ENCODE assay signal across 36 cellular contexts in the genomic region with DNA sequence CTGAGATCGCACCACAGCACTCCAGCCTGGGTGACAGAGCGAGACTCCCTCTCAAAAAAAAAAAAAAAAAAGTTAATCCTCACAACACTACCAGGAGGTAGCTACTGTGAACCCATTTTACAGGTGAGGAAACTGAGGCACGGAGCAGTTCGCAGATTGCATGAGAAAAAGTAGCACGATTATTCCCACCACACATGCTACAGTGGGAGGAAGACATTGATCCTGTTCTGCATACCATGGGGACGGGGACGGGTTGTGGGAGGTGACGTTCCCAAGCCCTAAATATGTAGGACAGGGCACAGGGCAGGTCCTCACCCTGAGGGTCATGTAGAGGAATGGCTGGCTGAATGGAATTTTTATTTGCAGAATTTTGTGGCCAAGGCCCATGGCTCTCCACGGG. TPM values are rescaled to one million over a fixed set of nuclear protein-coding genes. Genes with fewer than 3 reads are reported as not detected.
"Had no signal": no experiment of that assay in that cellular context is flagged by ENCODE, and none has a peak within 500 bp of the region (broad histone marks: within the 10 kb centered on the region; RNA-seq: fewer than 3 reads in every experiment).

No MANE protein-coding gene starts in this region.

- H3K9me3 ChIP-seq: Peyer's patch, SJSA1, SK-N-SH had no signal

- H3K36me3 ChIP-seq: brain microvascular endothelial cell, Peyer's patch, SJSA1 had no signal

- ATAC-seq: activated CD8-positive, alpha-beta memory T cell treated with anti-CD3 and anti-CD28 coated beads, Interleukin-2, amount 10 ng/mL, durations not matched to agents 7 days and 5 days; activated T-cell treated with anti-CD3 and anti-CD28 coated beads, Interleukin-2, amount 50 U/mL, for 72 hours; activated T-helper 17 cell treated with anti-CD3 and anti-CD28 coated beads, Interleukin-2, amount 50 U/mL, for 72 hours; PC-3; T-cell; T-helper 17 cell had no signal

- H3K4me1 ChIP-seq: SJSA1 had no signal

- H3K4me3 ChIP-seq: Peyer's patch, SJSA1 had no signal

- H3K9me3 Mint-ChIP-seq: activated CD4-positive, alpha-beta memory T cell treated with anti-CD3 and anti-CD28 coated beads, Interleukin-2, amount 10 ng/mL, durations not matched to agents 7 days and 5 days; activated T-helper 17 cell treated with anti-CD3 and anti-CD28 coated beads, Interleukin-2, amount 50 U/mL, for 72 hours; T-cell had no signal

- H3K4me3 Mint-ChIP-seq: activated CD4-positive, alpha-beta memory T cell treated with anti-CD3 and anti-CD28 coated beads, Interleukin-2, amount 10 ng/mL, durations not matched to agents 7 days and 5 days; activated CD8-positive, alpha-beta memory T cell treated with anti-CD3 and anti-CD28 coated beads, Interleukin-2, amount 10 ng/mL, durations not matched to agents 7 days and 5 days; activated naive CD8-positive, alpha-beta T cell treated with anti-CD3 and anti-CD28 coated beads for 36 hours; activated T-cell treated with anti-CD3 and anti-CD28 coated beads, Interleukin-2, amount 50 U/mL, for 72 hours; activated T-helper 17 cell treated with anti-CD3 and anti-CD28 coated beads, Interleukin-2, amount 50 U/mL, for 72 hours; T-cell; T-helper 17 cell had no signal

- H3K4me2 ChIP-seq: SK-N-SH had no signal

- DNase-seq: activated CD4-positive, alpha-beta memory T cell treated with anti-CD3 and anti-CD28 coated beads, Interleukin-2, amount 10 ng/mL, durations not matched to agents 7 days and 5 days; activated CD4-positive, alpha-beta T cell treated with anti-CD3 and anti-CD28 coated beads for 1 hour; activated CD4-positive, alpha-beta T cell treated with anti-CD3 and anti-CD28 coated beads for 48 hours; activated CD4-positive, CD25-positive, alpha-beta regulatory T cell; activated CD8-positive, alpha-beta memory T cell treated with anti-CD3 and anti-CD28 coated beads for 24 hours; activated CD8-positive, alpha-beta memory T cell treated with anti-CD3 and anti-CD28 coated beads, Interleukin-2, amount 10 ng/mL, durations not matched to agents 7 days and 5 days; activated effector memory CD4-positive, alpha-beta T cell treated with anti-CD3 and anti-CD28 coated beads, Interleukin-2, amount 50 U/mL, for 16 hours; activated naive CD4-positive, alpha-beta T cell; activated naive CD4-positive, alpha-beta T cell treated with anti-CD3 and anti-CD28 coated beads, Interleukin-2, amount 50 U/mL, for 16 hours; activated naive CD8-positive, alpha-beta T cell treated with anti-CD3 and anti-CD28 coated beads for 36 hours; activated T-cell treated with anti-CD3 and anti-CD28 coated beads, Interleukin-2, amount 50 U/mL, for 1 hour; activated T-cell treated with anti-CD3 and anti-CD28 coated beads, Interleukin-2, amount 50 U/mL, for 72 hours; amniotic stem cell; aorta; brain microvascular endothelial cell; central memory CD4-positive, alpha-beta T cell; MM.1S; NCI-H1092; NCI-H1436 treated with DMSO at 0.1 percent for 48 hours; NCI-H1694 treated with DMSO at 0.1 percent for 48 hours; NCI-H2029; NCI-H345; NCI-H524 treated with DMSO at 0.1 percent for 48 hours; PC-3; Peyer's patch; RPMI8226; SHP77 treated with DMSO at 0.1 percent for 48 hours; SK-N-SH; T-cell; T-helper 17 cell had no signal

- H3K9ac ChIP-seq: SK-N-SH had no signal

- H3K27ac Mint-ChIP-seq: activated CD4-positive, alpha-beta memory T cell treated with anti-CD3 and anti-CD28 coated beads, Interleukin-2, amount 10 ng/mL, durations not matched to agents 7 days and 5 days; activated CD8-positive, alpha-beta memory T cell treated with anti-CD3 and anti-CD28 coated beads, Interleukin-2, amount 10 ng/mL, durations not matched to agents 7 days and 5 days; activated naive CD8-positive, alpha-beta T cell treated with anti-CD3 and anti-CD28 coated beads for 36 hours; activated T-cell treated with anti-CD3 and anti-CD28 coated beads, Interleukin-2, amount 50 U/mL, for 72 hours; activated T-helper 17 cell treated with anti-CD3 and anti-CD28 coated beads, Interleukin-2, amount 50 U/mL, for 72 hours; T-cell; T-helper 17 cell had no signal

- H3K27me3 Mint-ChIP-seq: activated CD4-positive, alpha-beta memory T cell treated with anti-CD3 and anti-CD28 coated beads, Interleukin-2, amount 10 ng/mL, durations not matched to agents 7 days and 5 days; activated CD8-positive, alpha-beta memory T cell treated with anti-CD3 and anti-CD28 coated beads, Interleukin-2, amount 10 ng/mL, durations not matched to agents 7 days and 5 days; activated naive CD8-positive, alpha-beta T cell treated with anti-CD3 and anti-CD28 coated beads for 36 hours; activated T-helper 17 cell treated with anti-CD3 and anti-CD28 coated beads, Interleukin-2, amount 50 U/mL, for 72 hours; T-cell; T-helper 17 cell had no signal

- H3K27ac ChIP-seq: brain microvascular endothelial cell, SJSA1, VCaP had no signal

- H3K36me3 Mint-ChIP-seq: activated CD8-positive, alpha-beta memory T cell treated with anti-CD3 and anti-CD28 coated beads, Interleukin-2, amount 10 ng/mL, durations not matched to agents 7 days and 5 days; activated naive CD8-positive, alpha-beta T cell treated with anti-CD3 and anti-CD28 coated beads for 36 hours; T-cell had no signal

- H3K27me3 ChIP-seq: brain microvascular endothelial cell, Peyer's patch, SJSA1 had no signal

RNA-seq across cellular contexts. Expression of gene CLEC17A, which starts 23.7 kb away (rescaled TPM):
- total RNA-seq: activated CD4-positive, alpha-beta memory T cell treated with anti-CD3 and anti-CD28 coated beads, Interleukin-2, amount 10 ng/mL, durations not matched to agents 7 days and 5 days; activated CD8-positive, alpha-beta memory T cell treated with anti-CD3 and anti-CD28 coated beads, Interleukin-2, amount 10 ng/mL, durations not matched to agents 7 days and 5 days; chondrocyte; LHCN-M2; NCI-H460; PC-3 had no signal
- polyA plus RNA-seq: aorta, SK-N-SH had no signal
